2 cellular contexts compared by ENCODE assay signal in genomic region chr16:75376475-75376907, GRCh38.
TF ChIP-seq lines count a peak whose summit lies in the region.

No MANE protein-coding gene starts in this region.

TF ChIP-seq in WTC11, 78 proteins besides CTCF, POLR2A, EP300 and RAD21 (continued from another document and continues in another):
- no peak for TF ChIP-seq ZMAT4 (CRISPR knock-in tag; IDR thresholded peaks at IDR 0.05)
- no peak for TF ChIP-seq EMX1 (CRISPR knock-in tag; IDR thresholded peaks at IDR 0.05)
- TF ChIP-seq ZBTB43 (CRISPR knock-in tag; IDR thresholded peaks at IDR 0.05): no peak
- no peak for TF ChIP-seq ZNF232 (CRISPR knock-in tag; IDR thresholded peaks at IDR 0.05)
- no peak for TF ChIP-seq ATF2 (CRISPR knock-in tag; IDR thresholded peaks at IDR 0.05; ENCODE audit: borderline replicate concordance, low read depth)
- no peak for TF ChIP-seq RORB (CRISPR knock-in tag; IDR thresholded peaks at IDR 0.05)
- no peak for TF ChIP-seq CBFB (CRISPR knock-in tag; IDR thresholded peaks at IDR 0.05; ENCODE audit: low read depth)
- no peak for TF ChIP-seq MAX (CRISPR knock-in tag; IDR thresholded peaks at IDR 0.05)
- no peak for TF ChIP-seq ZNF532 (CRISPR knock-in tag; IDR thresholded peaks at IDR 0.05; ENCODE audit: borderline replicate concordance)
- TF ChIP-seq ZNF281 (CRISPR knock-in tag; IDR thresholded peaks at IDR 0.05): no peak
- TF ChIP-seq OVOL2 (CRISPR knock-in tag; IDR thresholded peaks at IDR 0.05; ENCODE audit: borderline replicate concordance): no peak
- TF ChIP-seq TEAD1 (CRISPR knock-in tag; IDR thresholded peaks at IDR 0.05): no peak
- TF ChIP-seq ZNF396 (CRISPR knock-in tag; IDR thresholded peaks at IDR 0.05; ENCODE audit: borderline replicate concordance): no peak

TF ChIP-seq in neural cell, 6 proteins besides CTCF, POLR2A, EP300 and RAD21:
- TF ChIP-seq REST (IDR thresholded peaks at IDR 0.05; ENCODE audit: borderline replicate concordance): no peak
- no peak for TF ChIP-seq MXI1 (conservative IDR thresholded peaks at IDR 0.05; ENCODE audit: poor library complexity, severe bottlenecking)
- no peak for TF ChIP-seq TAF1 (IDR thresholded peaks at IDR 0.05; ENCODE audit: low read depth)
- no peak for TF ChIP-seq SMC3 (conservative IDR thresholded peaks at IDR 0.05; ENCODE audit: poor library complexity)
